In the genomic region with DNA sequence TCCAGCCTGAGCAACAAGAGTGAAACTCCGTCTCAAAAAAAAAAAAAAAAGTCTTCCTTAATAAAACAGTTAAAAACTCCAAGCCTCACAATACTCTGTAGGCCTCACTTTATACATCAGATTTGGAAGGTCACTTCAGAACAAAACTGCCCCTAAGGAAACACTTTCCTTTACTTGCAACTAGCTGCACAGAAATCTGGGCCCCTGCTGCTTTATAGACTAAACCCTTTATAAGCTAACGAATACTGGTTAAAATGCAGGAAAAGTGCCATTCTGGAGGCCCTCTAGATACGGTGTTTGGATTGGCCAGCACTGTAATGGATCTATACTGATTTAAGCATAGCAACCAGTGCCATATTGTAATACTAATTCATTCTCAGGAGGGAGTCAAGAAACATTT, we compare ENCODE assay signal across 21 cellular contexts. TPM values are rescaled to one million over a fixed set of nuclear protein-coding genes. Genes with fewer than 3 reads are reported as not detected.
"Had no signal": no experiment of that assay in that cellular context is flagged by ENCODE, and none has a peak within 500 bp of the region (broad histone marks: within the 10 kb centered on the region; RNA-seq: fewer than 3 reads in every experiment).

No MANE protein-coding gene starts in this region.

- DNase-seq: cortex of kidney; dorsolateral prefrontal cortex; effector CD8-positive, alpha-beta T cell; heart right ventricle; hypothalamus; kidney glomerular epithelial cell; mammary epithelial cell; nucleus accumbens; ovary; right cardiac atrium; small intestine; stimulated activated CD4-positive, alpha-beta T cell treated with anti-CD3 and anti-CD28 coated beads, Interleukin-2, amount 100 ng/mL, for 48 hours; stimulated activated naive CD4-positive, alpha-beta T cell treated with Interleukin-2 at 50 U/mL for 16 hours; trophoblast cell had no signal

- H3K36me3 ChIP-seq: ovary had no signal

- H3K4me3 ChIP-seq: ovary had no signal

- H3K27ac ChIP-seq: ovary had no signal

- ATAC-seq: esophagus mucosa, heart right ventricle, left lobe of liver, right cardiac atrium had no signal

- H3K27me3 ChIP-seq: dorsolateral prefrontal cortex, ovary had no signal

- H3K9me3 ChIP-seq: heart right ventricle, ovary had no signal

RNA-seq across cellular contexts. Expression of gene ABHD1, which starts 1.5 kb away (rescaled TPM):
- total RNA-seq: esophagus mucosa, urinary bladder had no signal

RNA-seq across cellular contexts. Expression of gene PRR30, which starts 14.1 kb away (rescaled TPM):
- total RNA-seq: dorsolateral prefrontal cortex, esophagus mucosa, fibroblast of lung, frontal cortex, heart right ventricle, left lobe of liver, lower leg skin, mammary epithelial cell, ovary, posterior vena cava, right cardiac atrium, urinary bladder had no signal

RNA-seq across cellular contexts. Expression of gene TCF23, which starts 23.7 kb away (rescaled TPM):
- total RNA-seq: esophagus mucosa, fibroblast of lung, frontal cortex, lower leg skin, mammary epithelial cell had no signal
